In the genomic region with DNA sequence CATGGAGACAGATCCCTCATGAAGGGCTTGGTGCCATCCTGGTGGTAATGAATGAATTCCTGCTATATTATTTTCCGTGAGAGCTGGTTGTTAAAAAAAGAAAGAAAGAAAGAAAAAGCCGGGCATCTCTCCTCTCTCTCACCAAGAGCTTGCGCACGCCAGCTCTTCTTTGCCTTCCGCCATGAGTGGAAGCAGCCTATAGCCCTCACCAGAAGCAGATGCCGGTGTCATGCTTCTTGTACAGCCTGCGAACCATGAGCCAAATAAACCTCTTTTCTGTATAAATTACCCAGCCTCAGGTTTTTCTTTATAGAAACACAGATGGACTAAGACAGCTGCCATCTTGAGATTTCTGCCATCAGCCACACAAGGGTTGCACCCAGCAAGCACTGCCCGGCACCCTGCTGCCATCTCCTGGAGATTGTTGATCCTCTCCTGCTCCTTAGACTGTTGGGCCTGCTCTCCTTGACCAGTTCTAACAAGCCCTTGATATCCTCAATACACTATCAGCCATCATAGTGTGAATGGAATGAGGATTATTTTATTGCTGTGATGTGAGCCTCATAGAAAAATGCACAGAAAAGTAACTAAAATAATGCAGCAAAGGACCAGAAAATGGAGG, we compare ENCODE assay signal across 8 cellular contexts. TPM values are rescaled to one million over a fixed set of nuclear protein-coding genes. Genes with fewer than 3 reads are reported as not detected.
A peak's percentile ranks its signal among the peaks of the same experiment; 100 is the strongest.
DNase-seq lines count a peak whose midpoint lies in the region; ATAC-seq and TF ChIP-seq lines count a peak whose summit lies in the region.

No MANE protein-coding gene starts in this region.

- peak; percentile 17 for DNase-seq in A172 (ENCODE audit: low spot score)
- DNase-seq in ELR (ENCODE audit: low read depth) = peak; percentile 41
- DNase-seq in NB4 (ENCODE audit: low read depth) = peak; percentile 46
- peak; percentile 86 for DNase-seq in epithelial cell of esophagus (ENCODE audit: low read depth)
- no peak for DNase-seq in coronary artery (ENCODE audit: low spot score)
- no peak for DNase-seq in stimulated activated CD4-positive, alpha-beta T cell treated with anti-CD3 and anti-CD28 coated beads, Interleukin-4, amount 100 ng/mL, for 4 hours

- TF ChIP-seq POLR2A in NB4 (IDR thresholded peaks at IDR 0.05; ENCODE audit: extremely low read depth, insufficient read length) = no peak

- TF ChIP-seq CTCF in NB4 (IDR thresholded peaks at IDR 0.05; ENCODE audit: low read depth, low read length) (peak; percentile 41), epithelial cell of esophagus (IDR thresholded peaks at IDR 0.05; ENCODE audit: insufficient read depth, low read depth, low read length, missing control alignments) (peak; percentile 74), coronary artery (IDR thresholded peaks at IDR 0.05) (no peak)

- no peak for ATAC-seq in HG02973 (IDR thresholded peaks at IDR 0.05; ENCODE audit: unreplicated experiment)
- ATAC-seq in HG02981 (IDR thresholded peaks at IDR 0.05; ENCODE audit: unreplicated experiment) = no peak

- H3K27ac ChIP-seq in coronary artery = no peak overlapping the region

- H3K4me3 ChIP-seq in NB4 (ENCODE audit: low read depth, low read length) = no peak overlapping the region
- no peak overlapping the region for H3K4me3 ChIP-seq in epithelial cell of esophagus (ENCODE audit: low read length)
- no peak overlapping the region for H3K4me3 ChIP-seq in coronary artery

RNA-seq across cellular contexts. Expression of a gene that starts 3.5 kb away (rescaled TPM):
- not detected in 2 replicates for total RNA-seq in A172 (2014; rRNA removed; shearing (Covaris generic))

RNA-seq across cellular contexts. Expression of a gene that starts 30.8 kb away (rescaled TPM):
- total RNA-seq in A172 (2014; rRNA removed; shearing (Covaris generic)) = 0.45 TPM in 1 of 2 replicates, not detected in the other

RNA-seq across cellular contexts. Expression of a gene that starts 38.8 kb away (rescaled TPM):
- 175 and 202 TPM in 2 replicates for total RNA-seq in A172 (2014; rRNA removed; shearing (Covaris generic))

RNA-seq across cellular contexts. Expression of a gene that starts 42.2 kb away (rescaled TPM):
- 10.2 and 19.6 TPM in 2 replicates for total RNA-seq in A172 (2014; rRNA removed; shearing (Covaris generic))

RNA-seq across cellular contexts. Expression of a gene that starts 56.5 kb away (rescaled TPM):
- total RNA-seq in A172 (2014; rRNA removed; shearing (Covaris generic)) = not detected in 2 replicates

Comparison
In these comparisons a context has a peak if more than half of its experiments do, and no peak if none do; other contexts are left out.
1. DNase-seq: peak in A172 (single experiment), ELR (single experiment), NB4 (single experiment) and epithelial cell of esophagus (single experiment); none in coronary artery (single experiment) and stimulated activated CD4-positive, alpha-beta T cell treated with anti-CD3 and anti-CD28 coated beads, Interleukin-4, amount 100 ng/mL, for 4 hours (0 of 2).